ENCODE assay signal across 10 cellular contexts in genomic region chr11:317668-318406, GRCh38. TPM values are rescaled to one million over a fixed set of nuclear protein-coding genes. Genes with fewer than 3 reads are reported as not detected.
DNase-seq lines count a peak whose midpoint lies in the region; ATAC-seq and TF ChIP-seq lines count a peak whose summit lies in the region.
"Not testable (repeated sequence)": the region's sequence is repeated elsewhere in the genome, so short reads cannot be mapped to it uniquely, and the experiment has no call there.
"Had no signal": no experiment of that assay in that cellular context is flagged by ENCODE, and none has a peak within 500 bp of the region (broad histone marks: within the 10 kb centered on the region; RNA-seq: fewer than 3 reads in every experiment).

No MANE protein-coding gene starts in this region.

- H3K14ac ChIP-seq in H9 (ENCODE audit: insufficient read depth, low read length): not testable (repeated sequence)

- H3K4me2 ChIP-seq in H9 (ENCODE audit: insufficient read depth, insufficient read length, low read length): peak overlapping the region; percentile 20

- not testable (repeated sequence) for H3K23ac ChIP-seq in H9 (ENCODE audit: insufficient read length, low read depth, low read length)

- TF ChIP-seq POLR2A in thyroid gland (IDR thresholded peaks at IDR 0.05): not testable (repeated sequence)

- not testable (repeated sequence) for H2AK5ac ChIP-seq in H9 (ENCODE audit: insufficient read length, low read length)

- not testable (repeated sequence) for H3K79me1 ChIP-seq in H9 (ENCODE audit: insufficient read depth, low read depth, low read length, poor library complexity, severe bottlenecking)

- peak overlapping the region; percentile 97 for H3K27ac Mint-ChIP-seq in CD8-positive, alpha-beta T cell
- H3K27ac Mint-ChIP-seq in H9 (peak overlapping the region; percentile 80 to 95 (median 93); a peak in 6 of 7 replicates), endothelial cell (ENCODE audit: unreplicated experiment) (peak overlapping the region; percentile 64)
- H3K27ac Mint-ChIP-seq in activated naive CD4-positive, alpha-beta T cell treated with anti-CD3 and anti-CD28 coated beads for 36 hours: peak overlapping the region; percentile 95

- H3K27me3 Mint-ChIP-seq in CD8-positive, alpha-beta T cell (ENCODE audit: low read depth); H9 (ENCODE audit: low read depth); activated naive CD4-positive, alpha-beta T cell treated with anti-CD3 and anti-CD28 coated beads for 36 hours (ENCODE audit: low read depth): not testable (repeated sequence)
- H3K27me3 Mint-ChIP-seq in endothelial cell (ENCODE audit: unreplicated experiment): peaks cover 11% of the 10 kb centered on the region

- intact Hi-C loops in CD8-positive, alpha-beta T cell (cut with DNase I, micrococcal nuclease): loop anchor here in 1 of 2 experiments (2.0 kb wide), 1 partner anchor 29 kb away; the partner anchor contains the start of gene PGGHG
- intact Hi-C loops in activated naive CD4-positive, alpha-beta T cell treated with anti-CD3 and anti-CD28 coated beads for 36 hours (cut with micrococcal nuclease): loop anchor here (1.0 to 10.0 kb wide), 3 partner anchors 9 to 477 kb away; partner anchors contain the start of genes CEND1 and SLC25A22
- intact Hi-C loops in thyroid gland (cut with DNase I): loop anchor here (5.0 kb wide), 1 partner anchor 34 kb away; no protein-coding TSS in a partner anchor

- not testable (repeated sequence) for H2BK12ac ChIP-seq in H9 (ENCODE audit: insufficient read length, low read depth, low read length)

- H3K18ac ChIP-seq in H9 (ENCODE audit: insufficient read length, low read depth, low read length): not testable (repeated sequence)

- not testable (repeated sequence) for H2AFZ ChIP-seq in H9 (ENCODE audit: low read length)

- H2BK5ac ChIP-seq in H9 (ENCODE audit: insufficient read length, low read length): not testable (repeated sequence)

- H3K4me3 ChIP-seq in CD8-positive, alpha-beta T cell (ENCODE audit: low read depth, low read length): peak overlapping the region; percentile 97
- not testable (repeated sequence) for H3K4me3 ChIP-seq in thyroid gland (replicated peaks in 1 of 3)

- H3K56ac ChIP-seq in H9 (ENCODE audit: insufficient read length, low read depth, low read length): not testable (repeated sequence)

- H3K27me3 ChIP-seq in CD8-positive, alpha-beta T cell (ENCODE audit: insufficient read depth, low read length); H9 (ENCODE audit: insufficient read depth, low read length); thyroid gland: not testable (repeated sequence)

- peaks cover 16% of the 10 kb centered on the region for H3K36me3 ChIP-seq in CD8-positive, alpha-beta T cell (ENCODE audit: insufficient read depth, low read length)
- not testable (repeated sequence) for H3K36me3 ChIP-seq in thyroid gland

- H4K20me1 ChIP-seq in H9 (ENCODE audit: control insufficient read depth, insufficient read depth, insufficient read length): not testable (repeated sequence)

- CTCF ChIA-PET in CD8-positive, alpha-beta T cell (lab: Charles Lee): interaction anchor here (0.7 to 4.0 kb wide), 12 partner anchors 10 to 131 kb away, joined by 3 to 45 read pairs (median 6); partner anchors contain the start of genes IFITM2 and PTDSS2
- CTCF ChIA-PET in RWPE1 (lab: Yijun Ruan, JAX): not testable (repeated sequence)
- CTCF ChIA-PET in activated naive CD4-positive, alpha-beta T cell treated with anti-CD3 and anti-CD28 coated beads for 36 hours (lab: Charles Lee): interaction anchor here (1.1 to 2.2 kb wide), 7 partner anchors 10 to 67 kb away, joined by 4 to 13 read pairs (median 9); partner anchors contain the start of gene IFITM2

- not testable (repeated sequence) for H3K9ac ChIP-seq in H9 (ENCODE audit: extremely low read depth, insufficient read length, low read length)

- peak overlapping the region; percentile 90 for H3K4me3 Mint-ChIP-seq in CD8-positive, alpha-beta T cell
- H3K4me3 Mint-ChIP-seq in H9: peak overlapping the region; percentile 78 to 92
- peak overlapping the region; percentile 93 for H3K4me3 Mint-ChIP-seq in activated naive CD4-positive, alpha-beta T cell treated with anti-CD3 and anti-CD28 coated beads for 36 hours
- H3K4me3 Mint-ChIP-seq in endothelial cell (ENCODE audit: unreplicated experiment): peak overlapping the region; percentile 70

- not testable (repeated sequence) for TF ChIP-seq CTCF in CD8-positive, alpha-beta T cell (IDR thresholded peaks at IDR 0.05); H9 (conservative IDR thresholded peaks at IDR 0.05); RWPE1 (conservative IDR thresholded peaks at IDR 0.05; ENCODE audit: low read depth); endothelial cell (IDR thresholded peaks at IDR 0.05; ENCODE audit: unreplicated experiment); omental fat pad (IDR thresholded peaks at IDR 0.05); thyroid gland (IDR thresholded peaks at IDR 0.05)

- not testable (repeated sequence) for H4K5ac ChIP-seq in H9 (ENCODE audit: insufficient read length, low read depth, low read length)

- not testable (repeated sequence) for H4K8ac ChIP-seq in H9 (replicated peaks; ENCODE audit: insufficient read length, low read depth, low read length)

- not testable (repeated sequence) for H3T11ph ChIP-seq in H9 (ENCODE audit: low read length)

- peak overlapping the region; percentile 88 for H3K27ac ChIP-seq in CD8-positive, alpha-beta T cell (ENCODE audit: low read depth, low read length)
- H3K27ac ChIP-seq in H9 (ENCODE audit: insufficient read length, low read depth, low read length): not testable (repeated sequence)
- H3K27ac ChIP-seq in RWPE1 (peak overlapping the region; percentile 70), thyroid gland (peak overlapping the region; percentile 15 to 88 (median 71))

- H3K23me2 ChIP-seq in H9 (ENCODE audit: insufficient read length, low read depth, low read length, poor library complexity, severe bottlenecking): peaks cover 34% of the 10 kb centered on the region

- H3K9me3 Mint-ChIP-seq in CD8-positive, alpha-beta T cell; H9; activated naive CD4-positive, alpha-beta T cell treated with anti-CD3 and anti-CD28 coated beads for 36 hours; endothelial cell (ENCODE audit: unreplicated experiment): not testable (repeated sequence)

- not testable (repeated sequence) for H2BK15ac ChIP-seq in H9 (ENCODE audit: low read depth, low read length)

- H3K9me3 ChIP-seq in CD8-positive, alpha-beta T cell (ENCODE audit: low read length); H9 (ENCODE audit: control insufficient read depth, low read depth, low read length); thyroid gland: not testable (repeated sequence)

- H2BK20ac ChIP-seq in H9 (ENCODE audit: low read depth, low read length, poor library complexity, severe bottlenecking): not testable (repeated sequence)

- WGBS in H9 (ENCODE audit: extremely low coverage, insufficient read length, low lambda C conversion rate): no CpG with 5 or more reads among the region's 30 CpGs
- WGBS in thyroid gland, 2 donors: 54 to 62% methylated on average over 5 to 7 of the region's 30 CpGs

- not testable (repeated sequence) for H3K4ac ChIP-seq in H9 (ENCODE audit: low read depth, low read length)

- ATAC-seq in CD8-positive, alpha-beta T cell: not testable (repeated sequence)
- peak; percentile 17 for ATAC-seq in omental fat pad (ENCODE audit: low FRiP score)

- peaks cover 42% of the 10 kb centered on the region for H3K4me1 Mint-ChIP-seq in CD8-positive, alpha-beta T cell (ENCODE audit: low read depth)
- H3K4me1 Mint-ChIP-seq in H9: peaks cover 33 to 56% of the 10 kb centered on the region in 2 experiments
- H3K4me1 Mint-ChIP-seq in activated naive CD4-positive, alpha-beta T cell treated with anti-CD3 and anti-CD28 coated beads for 36 hours (ENCODE audit: low read depth): peaks cover 28% of the 10 kb centered on the region
- peaks cover 43% of the 10 kb centered on the region for H3K4me1 Mint-ChIP-seq in endothelial cell (ENCODE audit: unreplicated experiment)

- not testable (repeated sequence) for H4K91ac ChIP-seq in H9 (ENCODE audit: insufficient read length, low read depth, low read length)

- H2BK120ac ChIP-seq in H9 (ENCODE audit: low read depth, low read length, poor library complexity, severe bottlenecking): not testable (repeated sequence)

- POLR2A ChIA-PET in CD8-positive, alpha-beta T cell (lab: Charles Lee): interaction anchor here (0.7 to 4.0 kb wide), 10 partner anchors 9 to 111 kb away, joined by 4 to 24 read pairs (median 8); partner anchors contain the start of genes BET1L, PGGHG and RIC8A
- POLR2A ChIA-PET in RWPE1 (lab: Yijun Ruan, JAX; ENCODE audit: low non-redundant PET): not testable (repeated sequence)

- not testable (repeated sequence) for DNase-seq in CD8-positive, alpha-beta T cell; RWPE1 (ENCODE audit: low spot score); endothelial cell (ENCODE audit: low spot score); omental fat pad (ENCODE audit: low spot score); thyroid gland
- peak; percentile 50 for DNase-seq in H9
- peak; percentile 51 for DNase-seq in activated naive CD4-positive, alpha-beta T cell treated with anti-CD3 and anti-CD28 coated beads for 36 hours
- peak; percentile 50 for DNase-seq in islet precursor cell

- not testable (repeated sequence) for H3K79me2 ChIP-seq in H9 (ENCODE audit: insufficient read depth, low read length)

- peaks cover 31% of the 10 kb centered on the region for H3K36me3 Mint-ChIP-seq in CD8-positive, alpha-beta T cell
- H3K36me3 Mint-ChIP-seq in H9 (ENCODE audit: insufficient read depth in 1 of 3, low read depth in 3 of 3): peaks cover 6 to 19% (median 6%) of the 10 kb centered on the region in 3 experiments; a peak in 6 of 7 replicates
- peaks cover 47% of the 10 kb centered on the region for H3K36me3 Mint-ChIP-seq in activated naive CD4-positive, alpha-beta T cell treated with anti-CD3 and anti-CD28 coated beads for 36 hours (ENCODE audit: low read depth)
- H3K36me3 Mint-ChIP-seq in endothelial cell (ENCODE audit: low read depth, unreplicated experiment): not testable (repeated sequence)

- H3K4me1 ChIP-seq in CD8-positive, alpha-beta T cell (ENCODE audit: insufficient read depth, low read length): peaks cover 13% of the 10 kb centered on the region
- H3K4me1 ChIP-seq in H9 (ENCODE audit: insufficient read depth, low read length): not testable (repeated sequence)
- H3K4me1 ChIP-seq in thyroid gland: peaks cover 0 to 17% of the 10 kb centered on the region in 2 donors

RNA-seq across cellular contexts. Expression of gene IFITM3, which starts 2.8 kb away (rescaled TPM):
- 1 to 10 TPM; 6.3 to 7.1 TPM for total RNA-seq in CD8-positive, alpha-beta T cell
- 419 and 425 TPM in 2 replicates for total RNA-seq in H9 (2021)
- total RNA-seq in activated naive CD4-positive, alpha-beta T cell treated with anti-CD3 and anti-CD28 coated beads for 36 hours: 10 to 100 TPM; 54.5 to 56.6 TPM
- 446 TPM for total RNA-seq in endothelial cell (ENCODE audit: unreplicated experiment)
- 100 to 1,000 TPM; 340 to 466 (median 398) TPM for total RNA-seq in omental fat pad
- 100 to 1,000 TPM; 140 to 300 (median 178) TPM for total RNA-seq in thyroid gland

RNA-seq across cellular contexts. Expression of gene IFITM1, which starts 4.0 kb away (rescaled TPM):
- total RNA-seq in CD8-positive, alpha-beta T cell: 100 to 1,000 TPM; 223 to 251 TPM
- total RNA-seq in H9 (2021) (498 and 500 TPM in 2 replicates), endothelial cell (ENCODE audit: unreplicated experiment) (23.4 TPM), omental fat pad (100 to 1,000 TPM; 224 to 389 (median 247) TPM), thyroid gland (100 to 1,000 TPM in 3 of 4 donors, 10 to 100 TPM in 1; 94.3 to 163 (median 103) TPM)
- 100 to 1,000 TPM; 359 to 378 TPM for total RNA-seq in activated naive CD4-positive, alpha-beta T cell treated with anti-CD3 and anti-CD28 coated beads for 36 hours

RNA-seq across cellular contexts. Expression of gene IFITM2, which starts 10.2 kb away (rescaled TPM):
- 100 to 1,000 TPM; 283 to 295 TPM for total RNA-seq in CD8-positive, alpha-beta T cell
- 421 and 425 TPM in 2 replicates for total RNA-seq in H9 (2021)
- total RNA-seq in activated naive CD4-positive, alpha-beta T cell treated with anti-CD3 and anti-CD28 coated beads for 36 hours: 100 to 1,000 TPM; 760 to 802 TPM
- 205 TPM for total RNA-seq in endothelial cell (ENCODE audit: unreplicated experiment)
- total RNA-seq in omental fat pad: 100 to 1,000 TPM; 266 to 442 (median 382) TPM
- total RNA-seq in thyroid gland: 100 to 1,000 TPM in 1 of 4 donors, 10 to 100 TPM in 3; 83.2 to 318 (median 92.9) TPM

RNA-seq across cellular contexts. Expression of gene IFITM5, which starts 18.5 kb away (rescaled TPM):
- not detected for total RNA-seq in CD8-positive, alpha-beta T cell
- total RNA-seq in H9 (2021) (not detected in 2 replicates), endothelial cell (ENCODE audit: unreplicated experiment) (not detected), omental fat pad (not detected), thyroid gland (not detected)
- total RNA-seq in activated naive CD4-positive, alpha-beta T cell treated with anti-CD3 and anti-CD28 coated beads for 36 hours: not detected
- total RNA-seq: SJCRH30, urinary bladder had no signal

RNA-seq across cellular contexts. Expression of gene PGGHG, which starts 28.9 kb away (rescaled TPM):
- total RNA-seq in CD8-positive, alpha-beta T cell: 100 to 1,000 TPM; 902 to 919 TPM
- total RNA-seq in H9 (2021) (57.9 and 58.3 TPM in 2 replicates), endothelial cell (ENCODE audit: unreplicated experiment) (69.7 TPM), omental fat pad (10 to 100 TPM; 10.9 to 53.6 (median 19.8) TPM), thyroid gland (10 to 100 TPM; 21.8 to 43.3 (median 32.7) TPM)
- total RNA-seq in activated naive CD4-positive, alpha-beta T cell treated with anti-CD3 and anti-CD28 coated beads for 36 hours: 100 to 1,000 TPM in 1 of 2 experiments, 10 to 100 TPM in 1; 99.6 to 101 TPM

Comparison
In these comparisons a context has a peak if more than half of its experiments do, and no peak if none do; other contexts are left out.
1. RNA of gene IFITM3, which starts 2.8 kb away (total RNA-seq): 446 TPM in endothelial cell (single experiment), 419 to 425 TPM in H9, 340 to 466 TPM in omental fat pad, 140 to 300 TPM in thyroid gland and 54.5 to 56.6 TPM in activated naive CD4-positive, alpha-beta T cell treated with anti-CD3 and anti-CD28 coated beads for 36 hours; 6.3 to 7.1 TPM in CD8-positive, alpha-beta T cell; every median in the first group is over 4 times any median in the second.
2. Peak in every context shown above with its lines, with median percentiles within 50 percentile points of each other: H3K27ac Mint-ChIP-seq and H3K4me3 Mint-ChIP-seq.